In genomic region chr18:10131783-10132381, GRCh38 we compare ENCODE assay signal across 9 cellular contexts.
DNase-seq lines count a peak whose midpoint lies in the region; ATAC-seq and TF ChIP-seq lines count a peak whose summit lies in the region.
"Had no signal": no experiment of that assay in that cellular context is flagged by ENCODE, and none has a peak within 500 bp of the region (broad histone marks: within the 10 kb centered on the region; RNA-seq: fewer than 3 reads in every experiment).

No MANE protein-coding gene starts in this region.

- H3K27me3 ChIP-seq in lung (ENCODE audit: control insufficient read depth, insufficient read depth) (no peaks in the 10 kb centered on the region), WERI-Rb-1 (ENCODE audit: insufficient read depth, low read depth, severe bottlenecking) (no peaks in the 10 kb centered on the region)

- peaks cover 3 to 14% of the 10 kb centered on the region in 2 donors for H3K4me1 ChIP-seq in lung (ENCODE audit: control insufficient read depth in 2 of 2, insufficient read depth in 2 of 2, low read length in 2 of 2)

- H3K4me1 Mint-ChIP-seq in dendritic cell treated with granulocyte-macrophage colony-stimulating factor and Interleukin-4, amounts not matched to agents 40 ng/mL and 50 ng/mL, for 4 days (ENCODE audit: low read depth): peaks cover 22% of the 10 kb centered on the region

- DNase-seq in NCI-H146 (lab: John Stamatoyannopoulos, UW) (peak; percentile 97), lung (ENCODE audit: low spot score) (no peak), substantia nigra (lab: John Stamatoyannopoulos, UW) (peak in 9 of 49 donors; percentile 10 to 33 (median 21)), WERI-Rb-1 (no peak), NCI-H1048 (lab: John Stamatoyannopoulos, UW) (no peak), kidney glomerular epithelial cell (lab: John Stamatoyannopoulos, UW) (no peak)
- DNase-seq: cortex of kidney had no signal

- H3K36me3 ChIP-seq in lung (ENCODE audit: control insufficient read depth in 2 of 2, insufficient read depth in 2 of 2, low read length in 2 of 2) (no peaks in the 10 kb centered on the region), WERI-Rb-1 (no peaks in the 10 kb centered on the region)

- H3K4me3 ChIP-seq in lung (peak overlapping the region; percentile 1), WERI-Rb-1 (ENCODE audit: low read depth, low read length) (no peak overlapping the region)

- H3K9me3 ChIP-seq in lung (ENCODE audit: control insufficient read depth in 2 of 2, insufficient read depth in 1 of 2, low read length in 1 of 2): peaks cover 0 to 2% of the 10 kb centered on the region in 2 donors
- H3K9me3 ChIP-seq in WERI-Rb-1 (ENCODE audit: severe bottlenecking): no peaks in the 10 kb centered on the region

- H3K9me3 Mint-ChIP-seq in dendritic cell treated with granulocyte-macrophage colony-stimulating factor and Interleukin-4, amounts not matched to agents 40 ng/mL and 50 ng/mL, for 4 days: no peaks in the 10 kb centered on the region

- H3K4me3 Mint-ChIP-seq in dendritic cell treated with granulocyte-macrophage colony-stimulating factor and Interleukin-4, amounts not matched to agents 40 ng/mL and 50 ng/mL, for 4 days: peak overlapping the region; percentile 60

- WGBS in lung, 2 donors: 7 to 13% methylated on average over 39 to 41 of the region's 41 CpGs

- H3K27ac ChIP-seq in lung (ENCODE audit: low read depth in 1 of 2, low read length in 1 of 2) (no peak overlapping the region), substantia nigra (ENCODE audit: low read depth, low read length, poor library complexity, severe bottlenecking) (peak overlapping the region; percentile 20), WERI-Rb-1 (no peak overlapping the region)

- no peak overlapping the region for H3K27ac Mint-ChIP-seq in dendritic cell treated with granulocyte-macrophage colony-stimulating factor and Interleukin-4, amounts not matched to agents 40 ng/mL and 50 ng/mL, for 4 days

- intact Hi-C loops in dendritic cell treated with granulocyte-macrophage colony-stimulating factor and Interleukin-4, amounts not matched to agents 40 ng/mL and 50 ng/mL, for 4 days (cut with micrococcal nuclease): no loop called here

- H3K36me3 Mint-ChIP-seq in dendritic cell treated with granulocyte-macrophage colony-stimulating factor and Interleukin-4, amounts not matched to agents 40 ng/mL and 50 ng/mL, for 4 days (ENCODE audit: low read depth): no peaks in the 10 kb centered on the region

- TF ChIP-seq CTCF in lung (IDR thresholded peaks at IDR 0.05; ENCODE audit: control extremely low read depth, extremely low read depth): no peak
- TF ChIP-seq CTCF in WERI-Rb-1 (IDR thresholded peaks at IDR 0.05; ENCODE audit: low read depth, low read length): no peak

- ATAC-seq in lung (ENCODE audit: insufficient read depth, low FRiP score) (peak; percentile 47), GM19395 (IDR thresholded peaks at IDR 0.05; ENCODE audit: unreplicated experiment) (no peak)

- H3K27me3 Mint-ChIP-seq in dendritic cell treated with granulocyte-macrophage colony-stimulating factor and Interleukin-4, amounts not matched to agents 40 ng/mL and 50 ng/mL, for 4 days: peaks cover 27% of the 10 kb centered on the region
